In genomic region chr3:141338881-141339280, GRCh38 we compare ENCODE assay signal across 26 cellular contexts.
"Had no signal": no experiment of that assay in that cellular context is flagged by ENCODE, and none has a peak within 500 bp of the region (broad histone marks: within the 10 kb centered on the region; RNA-seq: fewer than 3 reads in every experiment).

No MANE protein-coding gene starts in this region.

- H3K27me3 Mint-ChIP-seq: activated CD4-positive, alpha-beta memory T cell treated with anti-CD3 and anti-CD28 coated beads for 36 hours; activated naive CD8-positive, alpha-beta T cell treated with anti-CD3 and anti-CD28 coated beads, Interleukin-2, amount 50 U/mL, for 24 hours had no signal

- H3K36me3 Mint-ChIP-seq: activated CD4-positive, alpha-beta memory T cell treated with anti-CD3 and anti-CD28 coated beads for 36 hours; activated naive CD4-positive, alpha-beta T cell treated with anti-CD3 and anti-CD28 coated beads, Interleukin-2, amount 50 U/mL, for 72 hours; brain had no signal

- H3K27ac Mint-ChIP-seq: activated B cell treated with CpG ODN at 0.5 μM for 24 hours; activated CD4-positive, alpha-beta memory T cell treated with anti-CD3 and anti-CD28 coated beads for 36 hours; activated CD4-positive, alpha-beta T cell treated with anti-CD3 and anti-CD28 coated beads, Interleukin-2, amount 10 ng/mL, durations not matched to agents 24 days and 14 days; activated naive CD4-positive, alpha-beta T cell treated with anti-CD3 and anti-CD28 coated beads, Interleukin-2, amount 50 U/mL, for 72 hours; activated naive CD8-positive, alpha-beta T cell treated with anti-CD3 and anti-CD28 coated beads, Interleukin-2, amount 50 U/mL, for 24 hours; brain; T-cell had no signal

- DNase-seq: activated B cell treated with CpG ODN at 0.5 μM for 24 hours; activated CD4-positive, alpha-beta memory T cell treated with anti-CD3 and anti-CD28 coated beads for 36 hours; activated CD4-positive, alpha-beta T cell treated with anti-CD3 and anti-CD28 coated beads for 1 hour; activated CD4-positive, alpha-beta T cell treated with anti-CD3 and anti-CD28 coated beads, Interleukin-2, amount 10 ng/mL, durations not matched to agents 24 days and 14 days; activated CD8-positive, alpha-beta memory T cell treated with anti-CD3 and anti-CD28 coated beads for 24 hours; activated effector memory CD4-positive, alpha-beta T cell treated with anti-CD3 and anti-CD28 coated beads, Interleukin-2, amount 50 U/mL, for 16 hours; activated naive CD4-positive, alpha-beta T cell treated with Interleukin-2 at 50 U/mL for 16 hours; activated naive CD8-positive, alpha-beta T cell treated with anti-CD3 and anti-CD28 coated beads, Interleukin-2, amount 50 U/mL, for 24 hours; activated T-cell treated with anti-CD3 and anti-CD28 coated beads, Interleukin-2, amount 50 U/mL, for 4 hours; amniotic stem cell; MG63; NCI-H1048; NCI-H146; NCI-H1930; NCI-H2171; NCI-H2227 treated with DMSO at 0.1 percent for 48 hours; NCI-H526; NCI-H82; T-cell; T-helper 2 cell; T1000 had no signal

- H3K4me1 Mint-ChIP-seq: activated CD4-positive, alpha-beta T cell treated with anti-CD3 and anti-CD28 coated beads, Interleukin-2, amount 10 ng/mL, durations not matched to agents 24 days and 14 days; T-cell had no signal

- H3K27me3 ChIP-seq: ascending aorta, MG63 had no signal

- H3K9me3 ChIP-seq: ascending aorta, MG63 had no signal

- H3K4me3 ChIP-seq: ascending aorta, MG63, SK-N-MC had no signal

- H3K4me3 Mint-ChIP-seq: activated B cell treated with CpG ODN at 0.5 μM for 24 hours; activated CD4-positive, alpha-beta memory T cell treated with anti-CD3 and anti-CD28 coated beads for 36 hours; activated CD4-positive, alpha-beta T cell treated with anti-CD3 and anti-CD28 coated beads, Interleukin-2, amount 10 ng/mL, durations not matched to agents 24 days and 14 days; activated naive CD8-positive, alpha-beta T cell treated with anti-CD3 and anti-CD28 coated beads, Interleukin-2, amount 50 U/mL, for 24 hours; activated T-cell treated with anti-CD3 and anti-CD28 coated beads, Interleukin-2, amount 50 U/mL, for 4 hours; brain; T-cell had no signal

- FAIRE-seq: TTC549 had no signal

- H3K27ac ChIP-seq: ascending aorta, SK-N-MC had no signal

- H3K4me1 ChIP-seq: ascending aorta had no signal

- H3K9me3 Mint-ChIP-seq: activated B cell treated with CpG ODN at 0.5 μM for 24 hours; activated CD4-positive, alpha-beta memory T cell treated with anti-CD3 and anti-CD28 coated beads for 36 hours; activated T-cell treated with anti-CD3 and anti-CD28 coated beads, Interleukin-2, amount 50 U/mL, for 4 hours; T-cell had no signal

- ATAC-seq: activated naive CD4-positive, alpha-beta T cell treated with anti-CD3 and anti-CD28 coated beads, Interleukin-2, amount 50 U/mL, for 72 hours; activated naive CD8-positive, alpha-beta T cell treated with anti-CD3 and anti-CD28 coated beads, Interleukin-2, amount 50 U/mL, for 24 hours; activated T-cell treated with anti-CD3 and anti-CD28 coated beads, Interleukin-2, amount 50 U/mL, for 4 hours; T-cell had no signal

- H3K36me3 ChIP-seq: ascending aorta, MG63 had no signal
